ENCODE assay signal across 14 cellular contexts in the genomic region with DNA sequence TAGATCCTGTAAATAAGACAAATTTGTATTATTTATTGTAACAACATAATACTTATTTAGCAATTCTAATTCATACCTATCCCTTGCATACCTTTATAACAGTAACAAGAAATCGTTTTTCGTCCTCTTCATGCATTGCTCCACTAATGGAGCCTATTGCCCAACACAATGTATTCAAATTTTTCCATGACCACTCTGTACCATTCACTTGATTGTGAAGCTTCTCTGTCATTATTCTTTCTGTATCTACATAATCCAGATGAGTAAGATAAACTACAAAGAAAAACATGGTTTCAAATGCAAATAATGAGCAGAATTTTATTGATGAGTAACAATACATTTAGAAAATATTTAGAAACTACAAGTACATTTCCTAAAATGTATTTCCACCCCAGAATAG.
"Had no signal": no experiment of that assay in that cellular context is flagged by ENCODE, and none has a peak within 500 bp of the region (broad histone marks: within the 10 kb centered on the region; RNA-seq: fewer than 3 reads in every experiment).

No MANE protein-coding gene starts in this region.

- H3K4me1 ChIP-seq: colonic mucosa, left ventricle myocardium inferior, upper lobe of right lung had no signal

- H3K36me3 ChIP-seq: ovary had no signal

- H3K9me3 ChIP-seq: colonic mucosa, gastroesophageal sphincter, left ventricle myocardium inferior, ovary, upper lobe of right lung had no signal

- H3K4me3 Mint-ChIP-seq: activated CD4-positive, alpha-beta T cell treated with anti-CD3 and anti-CD28 coated beads for 36 hours; neural crest cell; stimulated activated naive CD8-positive, alpha-beta T cell treated with anti-CD3 and anti-CD28 coated beads, Interleukin-15, Interleukin-2, amounts not matched to agents 100 ng/mL and 50 ng/mL, for 24 hours had no signal

- H3K27me3 Mint-ChIP-seq: activated CD4-positive, alpha-beta T cell treated with anti-CD3 and anti-CD28 coated beads for 36 hours; stimulated activated naive CD8-positive, alpha-beta T cell treated with anti-CD3 and anti-CD28 coated beads, Interleukin-15, Interleukin-2, amounts not matched to agents 100 ng/mL and 50 ng/mL, for 24 hours had no signal

- H3K9me3 Mint-ChIP-seq: neural crest cell; stimulated activated naive CD8-positive, alpha-beta T cell treated with anti-CD3 and anti-CD28 coated beads, Interleukin-15, Interleukin-2, amounts not matched to agents 100 ng/mL and 50 ng/mL, for 24 hours had no signal

- H3K27ac Mint-ChIP-seq: stimulated activated naive CD8-positive, alpha-beta T cell treated with anti-CD3 and anti-CD28 coated beads, Interleukin-15, Interleukin-2, amounts not matched to agents 100 ng/mL and 50 ng/mL, for 24 hours had no signal

- H3K27me3 ChIP-seq: cardiac muscle cell, colonic mucosa, gastroesophageal sphincter, ovary, upper lobe of right lung had no signal

- H3K4me3 ChIP-seq: cardiac muscle cell, colonic mucosa, gastroesophageal sphincter, left ventricle myocardium inferior, ovary, upper lobe of right lung had no signal

- H3K27ac ChIP-seq: colonic mucosa, gastroesophageal sphincter, left ventricle myocardium inferior, ovary, upper lobe of right lung, VCaP had no signal

- H3K4me1 Mint-ChIP-seq: neural crest cell had no signal

- ATAC-seq: activated CD4-positive, alpha-beta T cell treated with anti-CD3 and anti-CD28 coated beads for 36 hours; gastroesophageal sphincter; upper lobe of right lung had no signal

- DNase-seq: activated CD4-positive, alpha-beta T cell treated with anti-CD3 and anti-CD28 coated beads for 36 hours; activated effector memory CD4-positive, alpha-beta T cell treated with Interleukin-2 at 50 U/mL for 16 hours; colonic mucosa; kidney; left ventricle myocardium inferior; mesenchymal stem cell; ovary; stimulated activated CD4-positive, alpha-beta T cell treated with anti-CD3 and anti-CD28 coated beads, Interleukin-4, amount 100 ng/mL, for 24 hours; upper lobe of right lung had no signal
